ENCODE assay signal across 10 cellular contexts in the genomic region with DNA sequence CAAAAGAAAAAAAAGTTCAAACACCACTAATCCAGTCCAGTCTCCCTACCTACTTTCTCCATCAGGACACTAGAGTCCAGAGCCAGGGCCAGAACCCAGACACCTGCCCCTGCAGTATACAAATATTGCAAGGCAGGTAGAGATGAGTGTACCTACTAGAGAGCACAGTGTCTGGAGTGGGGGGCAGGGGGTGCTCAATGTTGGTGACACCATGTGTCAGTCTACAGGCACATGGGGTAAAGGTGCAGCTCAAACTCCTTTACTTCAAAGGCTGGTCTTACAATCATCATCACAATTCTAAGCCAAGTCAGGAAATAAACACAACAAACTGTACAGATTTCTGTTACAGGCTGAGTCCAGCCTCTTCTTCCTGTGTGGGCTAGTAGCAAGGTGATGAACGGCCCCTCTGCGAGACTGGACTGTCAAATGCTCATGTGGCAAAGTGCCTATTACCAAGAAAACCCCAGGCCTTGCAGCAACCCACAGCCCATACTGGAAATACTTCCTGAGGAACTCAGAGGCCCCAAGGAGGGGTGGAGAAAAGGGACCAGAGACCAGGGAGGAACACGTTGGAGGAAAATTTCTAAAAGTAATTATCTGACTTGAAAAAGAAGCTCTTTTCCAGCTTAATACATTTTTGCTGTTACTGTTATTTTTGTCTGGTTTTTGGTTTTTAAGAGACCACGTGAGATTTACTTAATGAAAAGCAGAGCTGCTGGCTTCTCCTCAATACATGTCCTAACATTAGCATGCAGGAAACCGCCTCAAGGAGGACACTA. TPM values are rescaled to one million over a fixed set of nuclear protein-coding genes. Genes with fewer than 3 reads are reported as not detected.
DNase-seq lines count a peak whose midpoint lies in the region; ATAC-seq, FAIRE-seq and TF ChIP-seq lines count a peak whose summit lies in the region.
"Had no signal": no experiment of that assay in that cellular context is flagged by ENCODE, and none has a peak within 500 bp of the region (broad histone marks: within the 10 kb centered on the region; RNA-seq: fewer than 3 reads in every experiment).

No MANE protein-coding gene starts in this region.

- no peaks in the 10 kb centered on the region for H3K27me3 ChIP-seq in HL-60 (ENCODE audit: insufficient read depth, poor library complexity, severe bottlenecking)
- H3K27me3 ChIP-seq in small intestine (ENCODE audit: control insufficient read depth in 2 of 2, insufficient read depth in 2 of 2, low read length in 2 of 2), result no peaks in the 10 kb centered on the region

- H3K36me3 Mint-ChIP-seq in T-cell, result peaks cover 21% of the 10 kb centered on the region

- TF ChIP-seq CTCF in HL-60 (IDR thresholded peaks at IDR 0.05; ENCODE audit: insufficient read depth, low read length), result no peak

- H3K27ac ChIP-seq in HL-60 (replicated peaks) (peak overlapping the region; percentile 86), small intestine (ENCODE audit: low read depth in 1 of 2, low read length in 1 of 2) (peak overlapping the region; percentile 43 to 81)

- DNase-seq in HL-60 (ENCODE audit: low read depth in 1 of 2, low spot score in 1 of 2), result peak in 1 of 2 experiments; percentile 96
- DNase-seq in T-cell, result peak in 4 of 34 experiments; percentile 19 to 47 (median 36)
- DNase-seq in fibroblast of peridontal ligament (ENCODE audit: extremely low read depth), result peak; percentile 89
- no peak for DNase-seq in small intestine
- no peak for DNase-seq in DMS53 treated with DMSO at 0.1 percent for 48 hours (lab: John Stamatoyannopoulos, UW; ENCODE audit: unreplicated experiment)
- no peak for DNase-seq in stimulated activated CD4-positive, alpha-beta T cell treated with anti-CD3 and anti-CD28 coated beads, Interleukin-12 subunit alpha, Interleukin-12 subunit beta, amount 100 ng/mL, for 4 hours
- DNase-seq in globus pallidus (ENCODE audit: low spot score), result no peak
- no peak for DNase-seq in HTR-8/SVneo (ENCODE audit: insufficient read length, low spot score)
- DNase-seq: NCI-H187 treated with DMSO at 0.1 percent for 48 hours had no signal

- H3K36me3 ChIP-seq in small intestine (ENCODE audit: control insufficient read depth in 2 of 2, insufficient read depth in 2 of 2, low read length in 2 of 2), result peaks cover 2 to 5% of the 10 kb centered on the region in 2 donors

- no peaks in the 10 kb centered on the region for H3K27me3 Mint-ChIP-seq in T-cell

- no peak overlapping the region for H3K4me3 ChIP-seq in HL-60 (replicated peaks; ENCODE audit: insufficient read depth, low read length)
- H3K4me3 ChIP-seq in small intestine (ENCODE audit: low read depth in 1 of 2, low read length in 2 of 2), result no peak overlapping the region

- CTCF ChIA-PET in T-cell (lab: Charles Lee), result interaction anchor here in 1 of 2 donors (0.6 to 1.9 kb wide), 5 partner anchors 9 to 62 kb away, joined by 3 to 9 read pairs (median 6); no protein-coding TSS in a partner anchor

- no peaks in the 10 kb centered on the region for H3K9me3 ChIP-seq in small intestine (ENCODE audit: control insufficient read depth, low read depth)

- peaks cover 34 to 69% of the 10 kb centered on the region in 2 donors for H3K4me1 ChIP-seq in small intestine (ENCODE audit: control insufficient read depth in 2 of 2, insufficient read depth in 1 of 2, low read depth in 1 of 2, low read length in 1 of 2)

- H3K9me3 Mint-ChIP-seq in T-cell, result no peaks in the 10 kb centered on the region

- peak overlapping the region in 2 of 3 donors; percentile 7 to 78 for H3K4me3 Mint-ChIP-seq in T-cell

- no peak for FAIRE-seq in small intestine (lab: Jason Lieb, UNC)
- FAIRE-seq in HTR-8/SVneo (lab: Jason Lieb, UNC), result no peak

- peak overlapping the region; percentile 95 to 96 for H3K27ac Mint-ChIP-seq in T-cell

- peak; percentile 17 to 34 (median 22) for ATAC-seq in T-cell (replicated peaks in 1 of 4)

- peaks cover 95 to 98% (median 96%) of the 10 kb centered on the region in 3 donors for H3K4me1 Mint-ChIP-seq in T-cell

- POLR2A ChIA-PET in T-cell (lab: Charles Lee), result interaction anchor here in 1 of 2 donors (1.0 to 1.8 kb wide), 2 partner anchors 12 to 13 kb away, joined by 4 to 6 read pairs; no protein-coding TSS in a partner anchor

- WGBS in small intestine, 3 donors, result 35 to 71% (median 57%) methylated on average over 5 of the region's 5 CpGs

RNA-seq across cellular contexts. Expression of a gene that starts 29.7 kb away (rescaled TPM):
- total RNA-seq in T-cell, result 100 to 1,000 TPM in 3 of 5 donors, 10 to 100 TPM in 2; 86.1 to 106 (median 101) TPM
- polyA plus RNA-seq in small intestine, result 10 to 100 TPM in 1 of 3 donors, 1 to 10 TPM in 2; 7.6 to 16.0 (median 7.8) TPM

RNA-seq across cellular contexts. Expression of a gene that starts 44.5 kb away (rescaled TPM):
- total RNA-seq in T-cell, result not detected
- 1 to 10 TPM; 1.7 to 3.8 (median 2.9) TPM for polyA plus RNA-seq in small intestine
- total RNA-seq: pulmonary artery endothelial cell had no signal
